ENCODE assay signal across 12 cellular contexts in genomic region chr3:54882114-54882833, GRCh38. TPM values are rescaled to one million over a fixed set of nuclear protein-coding genes. Genes with fewer than 3 reads are reported as not detected.
A peak's percentile ranks its signal among the peaks of the same experiment; 100 is the strongest.
DNase-seq lines count a peak whose midpoint lies in the region; ATAC-seq and TF ChIP-seq lines count a peak whose summit lies in the region.
"Had no signal": no experiment of that assay in that cellular context is flagged by ENCODE, and none has a peak within 500 bp of the region (broad histone marks: within the 10 kb centered on the region; RNA-seq: fewer than 3 reads in every experiment).

No MANE protein-coding gene starts in this region.

- H3K9me3 ChIP-seq in adipocyte (ENCODE audit: control insufficient read depth, low read length) = no peaks in the 10 kb centered on the region
- no peaks in the 10 kb centered on the region for H3K9me3 ChIP-seq in right lobe of liver

- TF ChIP-seq POLR2A in right lobe of liver (IDR thresholded peaks at IDR 0.05) = no peak

- H3K4me1 Mint-ChIP-seq in stimulated activated naive B cell treated with anti-CD40 and anti-IgM and Interleukin-4, amounts not matched to agents 10 μg/mL and 1 μg/mL and 100 μg/mL, for 72 hours = no peaks in the 10 kb centered on the region

- H3K27me3 Mint-ChIP-seq in stimulated activated naive B cell treated with anti-CD40 and anti-IgM and Interleukin-4, amounts not matched to agents 10 μg/mL and 1 μg/mL and 100 μg/mL, for 72 hours = peaks cover 0 to 8% of the 10 kb centered on the region in 2 donors

- no peaks in the 10 kb centered on the region for H3K36me3 Mint-ChIP-seq in stimulated activated naive B cell treated with anti-CD40 and anti-IgM and Interleukin-4, amounts not matched to agents 10 μg/mL and 1 μg/mL and 100 μg/mL, for 72 hours

- peaks cover 0 to 6% of the 10 kb centered on the region in 2 donors for H3K9me3 Mint-ChIP-seq in stimulated activated naive B cell treated with anti-CD40 and anti-IgM and Interleukin-4, amounts not matched to agents 10 μg/mL and 1 μg/mL and 100 μg/mL, for 72 hours

- intact Hi-C loops in sciatic nerve (cut with DNase I) = no loop called here
- intact Hi-C loops in right lobe of liver (cut with DNase I) = no loop called here

- H3K4me1 ChIP-seq in adipocyte (ENCODE audit: control insufficient read depth, insufficient read depth, low read length) (peaks cover 32% of the 10 kb centered on the region), right lobe of liver (no peaks in the 10 kb centered on the region)

- H3K27ac Mint-ChIP-seq in stimulated activated naive B cell treated with anti-CD40 and anti-IgM and Interleukin-4, amounts not matched to agents 10 μg/mL and 1 μg/mL and 100 μg/mL, for 72 hours = no peak overlapping the region
- H3K27ac Mint-ChIP-seq: activated T-cell treated with anti-CD3 and anti-CD28 coated beads, Interleukin-2, amount 50 U/mL, for 72 hours had no signal

- TF ChIP-seq CTCF in right lobe of liver (IDR thresholded peaks at IDR 0.05) = no peak

- H3K36me3 ChIP-seq in adipocyte (ENCODE audit: control insufficient read depth, insufficient read depth, low read length, severe bottlenecking) (no peaks in the 10 kb centered on the region), right lobe of liver (no peaks in the 10 kb centered on the region)

- DNase-seq in GM04504 (ENCODE audit: low read depth) (peak; percentile 93), adipocyte (ENCODE audit: low read depth) (peak; percentile 96), glomerular visceral epithelial cell (ENCODE audit: extremely low spot score) (peak; percentile 79), sciatic nerve (ENCODE audit: low spot score) (no peak), right lobe of liver (no peak), substantia nigra (lab: John Stamatoyannopoulos, UW) (no peak)
- DNase-seq in stimulated activated naive B cell treated with anti-CD40 and anti-IgM and Interleukin-4, amounts not matched to agents 10 μg/mL and 1 μg/mL and 100 μg/mL, for 72 hours = no peak
- DNase-seq: activated T-cell treated with anti-CD3 and anti-CD28 coated beads, Interleukin-2, amount 50 U/mL, for 72 hours; dermis blood vessel endothelial cell; T-helper 9 cell had no signal

- H3K4me3 ChIP-seq in adipocyte (ENCODE audit: low read length) = no peak overlapping the region
- H3K4me3 ChIP-seq in right lobe of liver = no peak overlapping the region

- 12% methylated on average over 2 of the region's 3 CpGs for WGBS in right lobe of liver (ENCODE audit: insufficient coverage, low coverage, low lambda C conversion rate, missing lambda C conversion rate)

- H3K27me3 ChIP-seq in adipocyte (replicated peaks; ENCODE audit: control insufficient read depth, insufficient read depth, low read length) = no peaks in the 10 kb centered on the region
- H3K27me3 ChIP-seq in right lobe of liver = no peaks in the 10 kb centered on the region

- no peak overlapping the region for H3K27ac ChIP-seq in right lobe of liver
- H3K27ac ChIP-seq in substantia nigra (ENCODE audit: low read depth, low read length, poor library complexity, severe bottlenecking) = no peak overlapping the region

- peak; percentile 92 for ATAC-seq in sciatic nerve
- no peak for ATAC-seq in stimulated activated naive B cell treated with anti-CD40 and anti-IgM and Interleukin-4, amounts not matched to agents 10 μg/mL and 1 μg/mL and 100 μg/mL, for 72 hours (replicated peaks)
- ATAC-seq in GM19023 (IDR thresholded peaks at IDR 0.05; ENCODE audit: unreplicated experiment) = no peak
- ATAC-seq in right lobe of liver = no peak
- ATAC-seq: activated T-cell treated with anti-CD3 and anti-CD28 coated beads, Interleukin-2, amount 50 U/mL, for 72 hours had no signal

- H3K4me3 Mint-ChIP-seq in stimulated activated naive B cell treated with anti-CD40 and anti-IgM and Interleukin-4, amounts not matched to agents 10 μg/mL and 1 μg/mL and 100 μg/mL, for 72 hours = no peak overlapping the region
- H3K4me3 Mint-ChIP-seq: activated T-cell treated with anti-CD3 and anti-CD28 coated beads, Interleukin-2, amount 50 U/mL, for 72 hours had no signal

- H3K9ac ChIP-seq in adipocyte (ENCODE audit: low read length) = peak overlapping the region; percentile 16

RNA-seq across cellular contexts. Expression of gene LRTM1, which starts 45.6 kb away (rescaled TPM):
- not detected for total RNA-seq in sciatic nerve
- not detected for total RNA-seq in right lobe of liver
- total RNA-seq: activated T-cell treated with anti-CD3 and anti-CD28 coated beads, Interleukin-2, amount 50 U/mL, for 72 hours; dermis blood vessel endothelial cell; pulmonary artery endothelial cell had no signal

Comparison
In these comparisons a context has a peak if more than half of its experiments do, and no peak if none do; other contexts are left out.
1. DNase-seq: peak in GM04504 (single experiment), adipocyte (single experiment) and glomerular visceral epithelial cell (single experiment); none in sciatic nerve (single experiment), stimulated activated naive B cell treated with anti-CD40 and anti-IgM and Interleukin-4, amounts not matched to agents 10 μg/mL and 1 μg/mL and 100 μg/mL, for 72 hours (single experiment), right lobe of liver (0 of 3) and substantia nigra (0 of 49).